29 cellular contexts compared by ENCODE assay signal in the genomic region with DNA sequence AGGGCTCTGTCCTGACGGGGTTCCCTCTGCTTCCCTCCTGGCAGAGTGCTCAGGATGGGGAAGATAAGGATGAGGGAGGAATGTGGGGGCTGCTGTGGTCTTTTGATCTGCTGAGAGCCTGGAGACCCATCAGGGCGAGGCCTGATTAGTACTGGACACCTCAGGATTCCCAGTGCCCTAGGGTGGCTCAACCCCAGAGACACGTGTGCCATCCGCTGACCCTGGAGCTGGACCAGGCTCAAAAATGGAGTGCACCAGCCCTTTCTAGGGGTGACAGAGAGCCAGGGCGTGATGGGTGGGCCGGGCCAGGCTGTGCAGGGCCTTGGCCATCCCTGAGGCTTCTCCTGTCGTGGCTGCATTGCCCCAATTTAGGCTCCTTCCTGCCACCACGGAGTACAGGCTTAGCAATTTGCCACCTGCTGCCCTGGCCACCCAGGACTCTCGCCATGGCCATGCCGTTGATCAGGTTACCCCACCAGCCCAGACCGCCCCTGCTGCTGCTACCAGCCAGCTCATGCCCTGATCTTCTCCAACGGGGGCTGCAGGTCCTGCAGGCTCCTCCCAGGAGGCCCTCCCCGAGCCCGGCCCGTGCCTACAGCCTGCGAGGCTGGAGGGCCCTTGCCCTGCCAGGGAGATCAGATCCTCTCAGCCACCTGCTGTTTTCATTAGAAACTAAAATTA. TPM values are rescaled to one million over a fixed set of nuclear protein-coding genes. Genes with fewer than 3 reads are reported as not detected.
DNase-seq lines count a peak whose midpoint lies in the region; ATAC-seq, FAIRE-seq and TF ChIP-seq lines count a peak whose summit lies in the region.
"Had no signal": no experiment of that assay in that cellular context is flagged by ENCODE, and none has a peak within 500 bp of the region (broad histone marks: within the 10 kb centered on the region; RNA-seq: fewer than 3 reads in every experiment).

No MANE protein-coding gene starts in this region.

- no peaks in the 10 kb centered on the region for H3K9me3 ChIP-seq in Panc1 (ENCODE audit: control insufficient read depth, insufficient read depth, low read depth, low read length)
- no peaks in the 10 kb centered on the region for H3K9me3 ChIP-seq in thyroid gland
- H3K9me3 ChIP-seq: heart right ventricle, right atrium auricular region had no signal

- no peak overlapping the region for H3K27ac Mint-ChIP-seq in activated T-helper 17 cell treated with anti-CD3 and anti-CD28 coated beads, Interleukin-2, amount 50 U/mL, for 72 hours
- no peak overlapping the region for H3K27ac Mint-ChIP-seq in activated naive CD4-positive, alpha-beta T cell treated with anti-CD3 and anti-CD28 coated beads, Interleukin-2, amount 10 ng/mL, durations not matched to agents 7 days and 5 days
- H3K27ac Mint-ChIP-seq: activated CD4-positive, alpha-beta T cell treated with anti-CD3 and anti-CD28 coated beads for 36 hours; CD8-positive, alpha-beta memory T cell; memory B cell; stimulated activated naive CD8-positive, alpha-beta T cell treated with anti-CD3 and anti-CD28 coated beads, Interleukin-15, Interleukin-2, amounts not matched to agents 100 ng/mL and 50 ng/mL, for 24 hours; T-helper 17 cell had no signal

- H3K9me3 Mint-ChIP-seq in activated T-helper 17 cell treated with anti-CD3 and anti-CD28 coated beads, Interleukin-2, amount 50 U/mL, for 72 hours: no peaks in the 10 kb centered on the region
- no peaks in the 10 kb centered on the region for H3K9me3 Mint-ChIP-seq in activated naive CD4-positive, alpha-beta T cell treated with anti-CD3 and anti-CD28 coated beads, Interleukin-2, amount 10 ng/mL, durations not matched to agents 7 days and 5 days
- H3K9me3 Mint-ChIP-seq: CD8-positive, alpha-beta memory T cell; memory B cell; naive B cell; stimulated activated naive CD8-positive, alpha-beta T cell treated with anti-CD3 and anti-CD28 coated beads, Interleukin-15, Interleukin-2, amounts not matched to agents 100 ng/mL and 50 ng/mL, for 24 hours had no signal

- intact Hi-C loops in Panc1 (cut with micrococcal nuclease; ENCODE audit: unreplicated experiment) (loop anchor here (2.0 to 10.0 kb wide), 2 partner anchors 141 to 283 kb away; no protein-coding TSS in a partner anchor), thyroid gland (cut with DNase I) (loop anchor here (2.0 to 10.0 kb wide), 2 partner anchors 283 to 511 kb away; a partner anchor contains a TSS)

- BruUV-seq in Panc1 (replicated peaks; lab: Mats Ljungman, UMichigan): no TSS peak

- peak; percentile 32 for DNase-seq in DMS79 (lab: John Stamatoyannopoulos, UW)
- no peak for DNase-seq in DMS79 treated with DMSO at 0.1 percent for 48 hours (lab: John Stamatoyannopoulos, UW)
- no peak for DNase-seq in Panc1 (ENCODE audit: low read depth, low spot score)
- peak; percentile 90 for DNase-seq in myocyte (ENCODE audit: low read depth)
- DNase-seq in thyroid gland: peak; percentile 48 to 62
- no peak for DNase-seq in activated naive CD4-positive, alpha-beta T cell treated with anti-CD3 and anti-CD28 coated beads, Interleukin-2, amount 10 ng/mL, durations not matched to agents 7 days and 5 days
- no peak for DNase-seq in urothelium cell line (ENCODE audit: low spot score)
- DNase-seq: activated CD4-positive, alpha-beta T cell treated with anti-CD3 and anti-CD28 coated beads for 36 hours; activated CD8-positive, alpha-beta memory T cell treated with anti-CD3 and anti-CD28 coated beads for 24 hours; activated gamma-delta T cell treated with Interleukin-2 at 50 U/mL for 16 hours; activated T-cell treated with anti-CD3 and anti-CD28 coated beads, Interleukin-2, amount 50 U/mL, for 1 hour; AML-193; CD8-positive, alpha-beta memory T cell; heart right ventricle; naive B cell; NCI-H1092; NCI-H2029 treated with DMSO at 0.1 percent for 48 hours; NCI-H526; T-helper 17 cell had no signal

- TF ChIP-seq CTCF in Panc1 (IDR thresholded peaks at IDR 0.05) (no peak), thyroid gland (IDR thresholded peaks at IDR 0.05) (no peak)

- no peaks in the 10 kb centered on the region for H3K36me3 ChIP-seq in Panc1 (ENCODE audit: control insufficient read depth, insufficient read depth, low read length)
- H3K36me3 ChIP-seq in thyroid gland: no peaks in the 10 kb centered on the region
- H3K36me3 ChIP-seq: heart right ventricle, right atrium auricular region had no signal

- peaks cover 38% of the 10 kb centered on the region for H3K4me1 ChIP-seq in Panc1 (ENCODE audit: control insufficient read depth, insufficient read depth, low read length)
- peaks cover 23 to 27% of the 10 kb centered on the region in 2 donors for H3K4me1 ChIP-seq in thyroid gland

- no peaks in the 10 kb centered on the region for H3K27me3 Mint-ChIP-seq in activated T-helper 17 cell treated with anti-CD3 and anti-CD28 coated beads, Interleukin-2, amount 50 U/mL, for 72 hours
- H3K27me3 Mint-ChIP-seq in activated naive CD4-positive, alpha-beta T cell treated with anti-CD3 and anti-CD28 coated beads, Interleukin-2, amount 10 ng/mL, durations not matched to agents 7 days and 5 days: peaks cover 40% of the 10 kb centered on the region
- H3K27me3 Mint-ChIP-seq: activated CD4-positive, alpha-beta T cell treated with anti-CD3 and anti-CD28 coated beads for 36 hours; memory B cell; stimulated activated naive CD8-positive, alpha-beta T cell treated with anti-CD3 and anti-CD28 coated beads, Interleukin-15, Interleukin-2, amounts not matched to agents 100 ng/mL and 50 ng/mL, for 24 hours had no signal

- no peaks in the 10 kb centered on the region for H3K27me3 ChIP-seq in Panc1 (ENCODE audit: control insufficient read depth, insufficient read depth, low read length)
- H3K27me3 ChIP-seq in thyroid gland: no peaks in the 10 kb centered on the region
- H3K27me3 ChIP-seq: right atrium auricular region had no signal

- no peaks in the 10 kb centered on the region for H3K4me1 Mint-ChIP-seq in activated T-helper 17 cell treated with anti-CD3 and anti-CD28 coated beads, Interleukin-2, amount 50 U/mL, for 72 hours
- H3K4me1 Mint-ChIP-seq in activated naive CD4-positive, alpha-beta T cell treated with anti-CD3 and anti-CD28 coated beads, Interleukin-2, amount 10 ng/mL, durations not matched to agents 7 days and 5 days: no peaks in the 10 kb centered on the region
- H3K4me1 Mint-ChIP-seq: activated CD4-positive, alpha-beta T cell treated with anti-CD3 and anti-CD28 coated beads for 36 hours had no signal

- H3K36me3 Mint-ChIP-seq in activated T-helper 17 cell treated with anti-CD3 and anti-CD28 coated beads, Interleukin-2, amount 50 U/mL, for 72 hours (ENCODE audit: low read depth): no peaks in the 10 kb centered on the region
- no peaks in the 10 kb centered on the region for H3K36me3 Mint-ChIP-seq in activated naive CD4-positive, alpha-beta T cell treated with anti-CD3 and anti-CD28 coated beads, Interleukin-2, amount 10 ng/mL, durations not matched to agents 7 days and 5 days
- H3K36me3 Mint-ChIP-seq: CD8-positive, alpha-beta memory T cell; memory B cell; naive B cell had no signal

- POLR2A ChIA-PET in Panc1 (lab: Charles Lee): interaction anchor here (0.7 kb wide), 1 partner anchor 61 kb away, joined by 3 read pairs; no protein-coding TSS in a partner anchor

- no peak for TF ChIP-seq POLR2A in thyroid gland (IDR thresholded peaks at IDR 0.05)

- CTCF ChIA-PET in Panc1 (lab: Charles Lee): interaction anchor here (0.6 kb wide), 1 partner anchor 289 kb away, joined by 3 read pairs; no protein-coding TSS in a partner anchor
- CTCF ChIA-PET in activated naive CD4-positive, alpha-beta T cell treated with anti-CD3 and anti-CD28 coated beads, Interleukin-2, amount 10 ng/mL, durations not matched to agents 7 days and 5 days (lab: Charles Lee): no interaction called here

- FAIRE-seq in urothelium cell line (lab: Jason Lieb, UNC): no peak
- FAIRE-seq: H54 had no signal

- H3K27ac ChIP-seq in Panc1 (ENCODE audit: low read length) (no peak overlapping the region), thyroid gland (peak overlapping the region in 2 of 3 donors; percentile 47 to 68)
- H3K27ac ChIP-seq: epithelial cell of prostate, heart right ventricle, right atrium auricular region, SK-N-MC had no signal

- in situ Hi-C loops in Panc1 (cut with HindIII; ENCODE audit: low pct_unique_long_range_greater_than_20kb, low sequenced_read_pairs): no loop called here

- 46 to 53% methylated on average over 9 to 14 of the region's 16 CpGs for WGBS in thyroid gland, 2 donors

- ATAC-seq in Panc1: peak; percentile 18
- ATAC-seq in activated T-helper 17 cell treated with anti-CD3 and anti-CD28 coated beads, Interleukin-2, amount 50 U/mL, for 72 hours (replicated peaks): no peak
- ATAC-seq: activated CD4-positive, alpha-beta T cell treated with anti-CD3 and anti-CD28 coated beads for 36 hours; T-helper 17 cell had no signal

- no peak overlapping the region for H3K4me3 Mint-ChIP-seq in activated T-helper 17 cell treated with anti-CD3 and anti-CD28 coated beads, Interleukin-2, amount 50 U/mL, for 72 hours
- no peak overlapping the region for H3K4me3 Mint-ChIP-seq in activated naive CD4-positive, alpha-beta T cell treated with anti-CD3 and anti-CD28 coated beads, Interleukin-2, amount 10 ng/mL, durations not matched to agents 7 days and 5 days
- H3K4me3 Mint-ChIP-seq: activated CD4-positive, alpha-beta T cell treated with anti-CD3 and anti-CD28 coated beads for 36 hours; brain; CD8-positive, alpha-beta memory T cell; memory B cell; naive B cell; stimulated activated naive CD8-positive, alpha-beta T cell treated with anti-CD3 and anti-CD28 coated beads, Interleukin-15, Interleukin-2, amounts not matched to agents 100 ng/mL and 50 ng/mL, for 24 hours; T-helper 17 cell had no signal

- no peak overlapping the region for H3K4me3 ChIP-seq in Panc1 (ENCODE audit: low read depth in 2 of 2, low read length in 2 of 2)
- no peak overlapping the region for H3K4me3 ChIP-seq in thyroid gland (replicated peaks in 1 of 3)
- H3K4me3 ChIP-seq: heart right ventricle, right atrium auricular region, SK-N-MC had no signal

RNA-seq across cellular contexts. Expression of a gene that starts 9.5 kb away (rescaled TPM):
- total RNA-seq in Panc1 (2021; ENCODE audit: unreplicated experiment): 0.92 TPM
- polyA plus RNA-seq in Panc1 (2012; ENCODE audit: insufficient read length): 3.1 TPM
- total RNA-seq in myocyte: 2.8 and 6.7 TPM in 2 replicates
- polyA plus RNA-seq in myocyte (2012): 1.0 TPM
- 1 to 10 TPM in 1 of 4 donors, under 1 TPM in 3; 0.29 to 3.0 (median 0.43) TPM for total RNA-seq in thyroid gland
- not detected for total RNA-seq in activated T-helper 17 cell treated with anti-CD3 and anti-CD28 coated beads, Interleukin-2, amount 50 U/mL, for 72 hours
- total RNA-seq: activated CD4-positive, alpha-beta T cell treated with anti-CD3 and anti-CD28 coated beads for 36 hours; CD8-positive, alpha-beta memory T cell; LHCN-M2; RPMI7951; T-helper 17 cell had no signal

Comparison
In these comparisons a context has a peak if more than half of its experiments do, and no peak if none do; other contexts are left out.
1. DNase-seq: peak in DMS79 (single experiment), myocyte (single experiment) and thyroid gland (2 of 2); none in DMS79 treated with DMSO at 0.1 percent for 48 hours (single experiment), Panc1 (single experiment), activated naive CD4-positive, alpha-beta T cell treated with anti-CD3 and anti-CD28 coated beads, Interleukin-2, amount 10 ng/mL, durations not matched to agents 7 days and 5 days (single experiment) and urothelium cell line (single experiment).